Comparison of ENCODE assay signal across 13 cellular contexts in the genomic region with DNA sequence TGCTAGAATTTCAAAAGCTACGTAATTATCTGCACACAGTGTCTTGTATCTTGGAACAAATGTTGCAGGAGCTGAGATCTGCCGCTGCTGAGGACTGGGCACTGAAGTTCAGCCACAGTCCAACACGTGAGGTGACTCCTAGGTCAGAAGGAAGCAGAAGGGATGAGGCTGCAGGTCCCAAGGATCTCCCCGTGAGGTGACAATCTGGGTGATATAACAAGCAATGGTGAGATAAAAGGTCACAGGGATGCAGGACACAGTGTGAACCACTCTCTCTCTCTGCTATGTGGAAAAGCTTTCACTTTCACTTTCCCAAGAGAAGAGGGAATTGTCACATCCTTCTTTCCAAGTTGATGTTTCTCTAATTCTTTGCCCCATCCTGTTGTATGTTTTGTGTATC.
DNase-seq lines count a peak whose midpoint lies in the region; ATAC-seq and TF ChIP-seq lines count a peak whose summit lies in the region.
"Had no signal": no experiment of that assay in that cellular context is flagged by ENCODE, and none has a peak within 500 bp of the region (broad histone marks: within the 10 kb centered on the region; RNA-seq: fewer than 3 reads in every experiment).

No MANE protein-coding gene starts in this region.

- no peak overlapping the region for H3K4me3 Mint-ChIP-seq in nephron progenitor cell
- H3K4me3 Mint-ChIP-seq in activated naive CD8-positive, alpha-beta T cell treated with anti-CD3 and anti-CD28 coated beads for 36 hours = no peak overlapping the region

- DNase-seq in AG09309 (ENCODE audit: low read depth) (peak; percentile 3), NCI-H2029 (lab: John Stamatoyannopoulos, UW) (peak; percentile 16), epithelial cell of prostate (ENCODE audit: low read depth, low spot score) (no peak), nephron progenitor cell (no peak), NCI-H526 treated with DMSO at 0.1 percent for 48 hours (lab: John Stamatoyannopoulos, UW) (no peak)
- DNase-seq in stimulated activated CD4-positive, alpha-beta T cell treated with anti-CD3 and anti-CD28 coated beads, Interleukin-4, amount 100 ng/mL, for 1 hour = no peak
- DNase-seq in activated naive CD8-positive, alpha-beta T cell treated with anti-CD3 and anti-CD28 coated beads for 36 hours = no peak
- DNase-seq: activated naive CD4-positive, alpha-beta T cell; GF-D8; naive B cell; transverse colon had no signal

- peak overlapping the region; percentile 40 for H3K27ac ChIP-seq in epithelial cell of prostate
- H3K27ac ChIP-seq: transverse colon had no signal

- H3K36me3 Mint-ChIP-seq in nephron progenitor cell (ENCODE audit: low read depth) = no peaks in the 10 kb centered on the region
- no peaks in the 10 kb centered on the region for H3K36me3 Mint-ChIP-seq in activated naive CD8-positive, alpha-beta T cell treated with anti-CD3 and anti-CD28 coated beads for 36 hours
- H3K36me3 Mint-ChIP-seq: naive B cell had no signal

- peaks cover 16% of the 10 kb centered on the region for H3K4me1 Mint-ChIP-seq in nephron progenitor cell
- H3K4me1 Mint-ChIP-seq in activated naive CD8-positive, alpha-beta T cell treated with anti-CD3 and anti-CD28 coated beads for 36 hours = peaks cover 3% of the 10 kb centered on the region
- H3K4me1 Mint-ChIP-seq: naive B cell had no signal

- ATAC-seq in GM18861 (IDR thresholded peaks at IDR 0.05; ENCODE audit: unreplicated experiment) = no peak
- ATAC-seq: Panc1 had no signal

- H3K27me3 Mint-ChIP-seq in nephron progenitor cell (ENCODE audit: low read depth, poor library complexity) = peaks cover 2% of the 10 kb centered on the region
- H3K27me3 Mint-ChIP-seq in activated naive CD8-positive, alpha-beta T cell treated with anti-CD3 and anti-CD28 coated beads for 36 hours = peaks cover 5% of the 10 kb centered on the region

- peak overlapping the region; percentile 62 for H3K27ac Mint-ChIP-seq in nephron progenitor cell
- no peak overlapping the region for H3K27ac Mint-ChIP-seq in activated naive CD8-positive, alpha-beta T cell treated with anti-CD3 and anti-CD28 coated beads for 36 hours
- H3K27ac Mint-ChIP-seq: naive B cell had no signal

- peak overlapping the region; percentile 34 for H3K4me3 ChIP-seq in AG09309 (ENCODE audit: control insufficient read depth, low read depth, low read length)

- H3K9me3 Mint-ChIP-seq in nephron progenitor cell = peaks cover 11% of the 10 kb centered on the region
- H3K9me3 Mint-ChIP-seq in activated naive CD8-positive, alpha-beta T cell treated with anti-CD3 and anti-CD28 coated beads for 36 hours = no peaks in the 10 kb centered on the region
- H3K9me3 Mint-ChIP-seq: naive B cell had no signal

- TF ChIP-seq CTCF in AG09309 (IDR thresholded peaks at IDR 0.05; ENCODE audit: control insufficient read depth, insufficient read depth, low read depth, low read length, missing control alignments) (no peak), nephron progenitor cell (IDR thresholded peaks at IDR 0.05) (no peak)

Comparison
In these comparisons a context has a peak if more than half of its experiments do, and no peak if none do; other contexts are left out.
1. DNase-seq: peak in AG09309 (single experiment) and NCI-H2029 (single experiment); none in epithelial cell of prostate (single experiment), nephron progenitor cell (single experiment), NCI-H526 treated with DMSO at 0.1 percent for 48 hours (single experiment), stimulated activated CD4-positive, alpha-beta T cell treated with anti-CD3 and anti-CD28 coated beads, Interleukin-4, amount 100 ng/mL, for 1 hour (single experiment) and activated naive CD8-positive, alpha-beta T cell treated with anti-CD3 and anti-CD28 coated beads for 36 hours (single experiment).